31 cellular contexts compared by ENCODE assay signal in the genomic region with DNA sequence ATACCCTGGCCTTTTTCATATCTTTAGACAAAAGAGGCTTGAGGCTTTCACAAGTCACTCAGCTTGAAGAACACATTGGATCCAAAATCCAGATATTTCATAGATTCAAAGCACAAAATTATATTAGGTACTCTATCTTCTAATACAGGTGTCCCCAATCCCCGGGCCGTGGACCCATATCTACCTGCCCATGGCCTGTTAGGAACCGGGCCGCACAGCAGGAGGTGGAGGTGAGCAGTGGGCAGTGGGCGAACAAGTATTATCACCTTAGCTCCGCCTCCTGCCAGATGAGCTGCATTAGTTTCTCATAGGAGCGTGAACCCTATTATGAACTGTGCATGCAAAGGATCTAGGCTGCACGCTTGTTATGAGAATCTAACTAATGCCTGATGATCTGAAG. TPM values are rescaled to one million over a fixed set of nuclear protein-coding genes. Genes with fewer than 3 reads are reported as not detected.
"Had no signal": no experiment of that assay in that cellular context is flagged by ENCODE, and none has a peak within 500 bp of the region (broad histone marks: within the 10 kb centered on the region; RNA-seq: fewer than 3 reads in every experiment).

No MANE protein-coding gene starts in this region.

- H3K9me3 Mint-ChIP-seq: immature natural killer cell; naive thymus-derived CD4-positive, alpha-beta T cell; nephron; neural crest cell; stimulated activated naive B cell treated with anti-CD40 and anti-IgM and Interleukin-4, amounts not matched to agents 10 μg/mL and 1 μg/mL and 100 μg/mL, for 72 hours had no signal

- H3K4me1 Mint-ChIP-seq: nephron; neural crest cell; stimulated activated naive B cell treated with anti-CD40 and anti-IgM and Interleukin-4, amounts not matched to agents 10 μg/mL and 1 μg/mL and 100 μg/mL, for 72 hours had no signal

- DNase-seq: hypothalamus; immature natural killer cell; kidney; left ventricle myocardium inferior; midbrain; mucosa of descending colon; naive thymus-derived CD4-positive, alpha-beta T cell; nucleus accumbens; pancreas; retina; right cardiac atrium; stimulated activated CD4-positive, alpha-beta T cell treated with anti-CD3 and anti-CD28 coated beads, Interleukin-12 subunit alpha, Interleukin-12 subunit beta, amount 100 ng/mL, for 4 hours; stimulated activated CD4-positive, alpha-beta T cell treated with anti-CD3 and anti-CD28 coated beads, Interleukin-15, amount 100 ng/mL, for 24 hours; stimulated activated CD4-positive, alpha-beta T cell treated with anti-CD3 and anti-CD28 coated beads, Interleukin-2, amount 100 ng/mL, for 24 hours; stimulated activated CD4-positive, alpha-beta T cell treated with anti-CD3 and anti-CD28 coated beads, Interleukin-4, amount 100 ng/mL, for 1 hour; stimulated activated naive B cell treated with anti-CD40 and anti-IgM and Interleukin-4, amounts not matched to agents 10 μg/mL and 1 μg/mL and 100 μg/mL, for 72 hours; stimulated activated naive CD8-positive, alpha-beta T cell treated with anti-CD3 and anti-CD28 coated beads, Interleukin-15, Interleukin-2, amounts not matched to agents 100 U/mL and 50 U/mL, for 24 hours; stomach; testis; thyroid gland; transverse colon had no signal

- H3K36me3 Mint-ChIP-seq: immature natural killer cell; naive thymus-derived CD4-positive, alpha-beta T cell; stimulated activated naive B cell treated with anti-CD40 and anti-IgM and Interleukin-4, amounts not matched to agents 10 μg/mL and 1 μg/mL and 100 μg/mL, for 72 hours had no signal

- ATAC-seq: mucosa of descending colon; naive thymus-derived CD4-positive, alpha-beta T cell; pancreas; right cardiac atrium; sciatic nerve; stimulated activated naive B cell treated with anti-CD40 and anti-IgM and Interleukin-4, amounts not matched to agents 10 μg/mL and 1 μg/mL and 100 μg/mL, for 72 hours; stimulated activated naive CD8-positive, alpha-beta T cell treated with anti-CD3 and anti-CD28 coated beads, Interleukin-15, Interleukin-2, amounts not matched to agents 100 U/mL and 50 U/mL, for 24 hours had no signal

- H3K4me3 Mint-ChIP-seq: immature natural killer cell; naive thymus-derived CD4-positive, alpha-beta T cell; nephron; neural crest cell; stimulated activated naive B cell treated with anti-CD40 and anti-IgM and Interleukin-4, amounts not matched to agents 10 μg/mL and 1 μg/mL and 100 μg/mL, for 72 hours had no signal

- H3K27ac Mint-ChIP-seq: immature natural killer cell; naive thymus-derived CD4-positive, alpha-beta T cell; nephron; stimulated activated naive B cell treated with anti-CD40 and anti-IgM and Interleukin-4, amounts not matched to agents 10 μg/mL and 1 μg/mL and 100 μg/mL, for 72 hours had no signal

RNA-seq across cellular contexts. Expression of a gene that starts 18.7 kb away (rescaled TPM):
- total RNA-seq: kidney; lung; mesenteric fat pad; mucosa of descending colon; naive thymus-derived CD4-positive, alpha-beta T cell; osteoblast; pancreas; prostate gland; stomach; testis; thyroid gland; transverse colon; upper lobe of left lung; urinary bladder; vagina had no signal
